Comparison of ENCODE assay signal across 1 cellular context in genomic region chr10:1552415-1552814, GRCh38.
TF ChIP-seq lines count a peak whose summit lies in the region.

No MANE protein-coding gene starts in this region.

TF ChIP-seq in GM23338, 12 proteins besides CTCF, POLR2A, EP300 and RAD21 (continued from another document):
- no peak for TF ChIP-seq REST (IDR thresholded peaks at IDR 0.05; ENCODE audit: unreplicated experiment)
- no peak for TF ChIP-seq EZH2phosphoT487 (IDR thresholded peaks at IDR 0.05; ENCODE audit: unreplicated experiment)
- no peak for TF ChIP-seq ZNF331 (CRISPR knock-in tag; IDR thresholded peaks at IDR 0.05; ENCODE audit: low read depth)
- no peak for TF ChIP-seq ETS1 (IDR thresholded peaks at IDR 0.05)
- TF ChIP-seq NANOG (IDR thresholded peaks at IDR 0.05; ENCODE audit: borderline replicate concordance), result no peak
- no peak for TF ChIP-seq STAT1 (IDR thresholded peaks at IDR 0.05; ENCODE audit: unreplicated experiment)
- TF ChIP-seq EZH2 (IDR thresholded peaks at IDR 0.05; ENCODE audit: low read depth, unreplicated experiment), result no peak
- no peak for TF ChIP-seq CREB1 (CRISPR knock-in tag; IDR thresholded peaks at IDR 0.05; ENCODE audit: low read depth)
